Comparison of ENCODE assay signal across 20 cellular contexts in genomic region chr1:51922040-51922439, GRCh38.
"Had no signal": no experiment of that assay in that cellular context is flagged by ENCODE, and none has a peak within 500 bp of the region (broad histone marks: within the 10 kb centered on the region; RNA-seq: fewer than 3 reads in every experiment).

No MANE protein-coding gene starts in this region.

- ATAC-seq: body of pancreas; gastroesophageal sphincter; natural killer cell; stimulated activated naive CD8-positive, alpha-beta T cell treated with anti-CD3 and anti-CD28 coated beads, Interleukin-15, Interleukin-2, amounts not matched to agents 100 U/mL and 50 U/mL, for 24 hours had no signal

- H3K4me1 Mint-ChIP-seq: activated CD4-positive, alpha-beta memory T cell treated with anti-CD3 and anti-CD28 coated beads, Interleukin-2, amount 10 ng/mL, durations not matched to agents 7 days and 5 days; activated CD4-positive, alpha-beta T cell treated with anti-CD3 and anti-CD28 coated beads, Interleukin-2, amount 10 ng/mL, durations not matched to agents 24 days and 14 days; activated naive CD4-positive, alpha-beta T cell treated with anti-CD3 and anti-CD28 coated beads, Interleukin-2, amount 50 U/mL, for 24 hours; natural killer cell had no signal

- DNase-seq: activated CD4-positive, alpha-beta memory T cell treated with anti-CD3 and anti-CD28 coated beads, Interleukin-2, amount 10 ng/mL, durations not matched to agents 7 days and 5 days; activated CD4-positive, alpha-beta T cell treated with anti-CD3 and anti-CD28 coated beads, Interleukin-2, amount 10 ng/mL, durations not matched to agents 24 days and 14 days; activated gamma-delta T cell; activated T-cell treated with anti-CD3 and anti-CD28 coated beads for 4 hours; anterior cingulate cortex; body of pancreas; cortex of kidney; endodermal cell; esophagus squamous epithelium; head of caudate nucleus; hypothalamus; left ventricle myocardium inferior; midbrain; natural killer cell; ovary; stimulated activated CD4-positive, alpha-beta T cell treated with anti-CD3 and anti-CD28 coated beads, Interleukin-4, amount 100 ng/mL, for 24 hours; stimulated activated naive CD8-positive, alpha-beta T cell treated with anti-CD3 and anti-CD28 coated beads, Interleukin-15, Interleukin-2, amounts not matched to agents 100 U/mL and 50 U/mL, for 24 hours; upper lobe of left lung had no signal

- H3K27ac Mint-ChIP-seq: activated CD4-positive, alpha-beta memory T cell treated with anti-CD3 and anti-CD28 coated beads, Interleukin-2, amount 10 ng/mL, durations not matched to agents 7 days and 5 days; activated CD4-positive, alpha-beta T cell treated with anti-CD3 and anti-CD28 coated beads, Interleukin-2, amount 10 ng/mL, durations not matched to agents 24 days and 14 days; endodermal cell; natural killer cell had no signal

- H3K9me3 Mint-ChIP-seq: activated CD4-positive, alpha-beta memory T cell treated with anti-CD3 and anti-CD28 coated beads, Interleukin-2, amount 10 ng/mL, durations not matched to agents 7 days and 5 days; activated CD4-positive, alpha-beta T cell treated with anti-CD3 and anti-CD28 coated beads, Interleukin-2, amount 10 ng/mL, durations not matched to agents 24 days and 14 days; activated naive CD4-positive, alpha-beta T cell treated with anti-CD3 and anti-CD28 coated beads, Interleukin-2, amount 50 U/mL, for 24 hours; endodermal cell; natural killer cell had no signal

- H3K4me3 Mint-ChIP-seq: activated CD4-positive, alpha-beta memory T cell treated with anti-CD3 and anti-CD28 coated beads, Interleukin-2, amount 10 ng/mL, durations not matched to agents 7 days and 5 days; activated CD4-positive, alpha-beta T cell treated with anti-CD3 and anti-CD28 coated beads, Interleukin-2, amount 10 ng/mL, durations not matched to agents 24 days and 14 days; activated naive CD4-positive, alpha-beta T cell treated with anti-CD3 and anti-CD28 coated beads, Interleukin-2, amount 50 U/mL, for 24 hours; endodermal cell; natural killer cell had no signal

- H3K36me3 Mint-ChIP-seq: activated naive CD4-positive, alpha-beta T cell treated with anti-CD3 and anti-CD28 coated beads, Interleukin-2, amount 50 U/mL, for 24 hours; natural killer cell had no signal
